24 cellular contexts compared by ENCODE assay signal in the genomic region with DNA sequence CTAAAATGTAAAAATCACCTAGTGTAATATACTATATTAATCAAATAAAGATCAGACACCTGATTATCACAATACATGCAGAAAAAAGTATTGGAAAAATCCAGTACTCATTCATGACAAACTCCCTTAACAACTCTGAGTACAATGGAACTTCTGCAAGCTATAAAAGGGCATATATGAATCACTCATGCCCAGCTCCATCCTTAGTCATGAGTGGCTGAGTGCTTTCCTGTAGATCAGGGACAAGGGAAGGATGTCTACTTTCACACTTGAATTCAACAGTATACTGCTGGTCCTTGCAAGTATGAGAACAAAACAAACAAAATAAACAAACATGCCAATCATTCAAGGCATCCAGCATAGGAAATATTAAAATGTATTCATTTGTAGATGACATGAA.
DNase-seq lines count a peak whose midpoint lies in the region; ATAC-seq and TF ChIP-seq lines count a peak whose summit lies in the region.
"Had no signal": no experiment of that assay in that cellular context is flagged by ENCODE, and none has a peak within 500 bp of the region (broad histone marks: within the 10 kb centered on the region; RNA-seq: fewer than 3 reads in every experiment).

No MANE protein-coding gene starts in this region.

- H3K4me3 ChIP-seq in breast epithelium = no peak overlapping the region
- no peak overlapping the region for H3K4me3 ChIP-seq in epithelial cell of esophagus (ENCODE audit: low read length)
- no peak overlapping the region for H3K4me3 ChIP-seq in trophoblast cell (ENCODE audit: low read depth, low read length)
- H3K4me3 ChIP-seq: A549; BLaER1 treated with 17β-estradiol and CSF1 and Interleukin-3, amounts not matched to agents 10 nM and 100 nM; GM12878; SK-N-MC had no signal

- H3K36me3 Mint-ChIP-seq in MCF 10A (ENCODE audit: insufficient read depth, unreplicated experiment) = no peaks in the 10 kb centered on the region
- peaks cover 9% of the 10 kb centered on the region for H3K36me3 Mint-ChIP-seq in WTC11

- no peak overlapping the region for H3K4me3 Mint-ChIP-seq in MCF 10A (ENCODE audit: unreplicated experiment)
- H3K4me3 Mint-ChIP-seq in WTC11 = no peak overlapping the region
- H3K4me3 Mint-ChIP-seq: CD4-positive, alpha-beta T cell had no signal

- TF ChIP-seq POLR2A in breast epithelium (IDR thresholded peaks at IDR 0.05) = no peak

- no TSS peak for BruUV-seq in MCF 10A (replicated peaks; lab: Mats Ljungman, UMichigan)

- no peak overlapping the region for H3K4me2 ChIP-seq in trophoblast cell (ENCODE audit: low read length)
- H3K4me2 ChIP-seq: A549; BLaER1 treated with 17β-estradiol and CSF1 and Interleukin-3, amounts not matched to agents 10 nM and 100 nM had no signal

- no peaks in the 10 kb centered on the region for H3K4me1 ChIP-seq in breast epithelium
- no peaks in the 10 kb centered on the region for H3K4me1 ChIP-seq in trophoblast cell (ENCODE audit: control insufficient read depth in 1 of 2, insufficient read depth in 2 of 2, low read length in 2 of 2)
- H3K4me1 ChIP-seq: A549; BLaER1 treated with 17β-estradiol and CSF1 and Interleukin-3, amounts not matched to agents 10 nM and 100 nM had no signal

- H2BK12ac ChIP-seq in trophoblast cell (ENCODE audit: low read length) = no peak overlapping the region

- H2BK120ac ChIP-seq in trophoblast cell (ENCODE audit: insufficient read depth, low read length, poor library complexity) = no peak overlapping the region

- CTCF ChIA-PET in MCF 10A (lab: Yijun Ruan, JAX) = no interaction called here
- CTCF ChIA-PET in WTC11 (lab: Charles Lee) = no interaction called here

- H3K9ac ChIP-seq in trophoblast cell (ENCODE audit: low read length) = no peak overlapping the region
- H3K9ac ChIP-seq: BLaER1 treated with 17β-estradiol and CSF1 and Interleukin-3, amounts not matched to agents 10 nM and 100 nM had no signal

- H3K27ac Mint-ChIP-seq in MCF 10A (ENCODE audit: low read depth, unreplicated experiment) (no peak overlapping the region), WTC11 (no peak overlapping the region)
- H3K27ac Mint-ChIP-seq: CD4-positive, alpha-beta T cell had no signal

- H3K9me3 ChIP-seq in breast epithelium (peaks cover 0 to 14% of the 10 kb centered on the region in 2 donors), trophoblast cell (ENCODE audit: insufficient read depth, low read depth, low read length) (no peaks in the 10 kb centered on the region)
- H3K9me3 ChIP-seq: A549 had no signal

- no peak for ATAC-seq in WTC11
- ATAC-seq: A549, GM12878, HepG2 had no signal

- H3K4me1 Mint-ChIP-seq in MCF 10A (ENCODE audit: insufficient read depth, unreplicated experiment) = no peaks in the 10 kb centered on the region
- peaks cover 15% of the 10 kb centered on the region for H3K4me1 Mint-ChIP-seq in WTC11

- H3K27me3 Mint-ChIP-seq in MCF 10A (ENCODE audit: insufficient read depth, unreplicated experiment) (no peaks in the 10 kb centered on the region), WTC11 (ENCODE audit: low read depth) (peaks cover 3% of the 10 kb centered on the region; the same call in 1 of the 2 replicates)
- H3K27me3 Mint-ChIP-seq: CD4-positive, alpha-beta T cell had no signal

- H3K18ac ChIP-seq in trophoblast cell (ENCODE audit: low read length) = no peak overlapping the region

- no peak overlapping the region for H3K27ac ChIP-seq in breast epithelium
- H3K27ac ChIP-seq in trophoblast cell (ENCODE audit: low read depth, low read length) = no peak overlapping the region
- H3K27ac ChIP-seq: A549; BLaER1 treated with 17β-estradiol and CSF1 and Interleukin-3, amounts not matched to agents 10 nM and 100 nM; SK-N-MC had no signal

- POLR2A ChIA-PET in MCF 10A (lab: Yijun Ruan, JAX) (no interaction called here), WTC11 (lab: Charles Lee) (no interaction called here)

- H4K12ac ChIP-seq in trophoblast cell (ENCODE audit: low read depth, low read length) = no peak overlapping the region

- intact Hi-C loops in MCF 10A (cut with micrococcal nuclease) = no loop called here
- intact Hi-C loops in breast epithelium (cut with DNase I; ENCODE audit: low total_unique reads) = no loop called here

- H4K91ac ChIP-seq in trophoblast cell (ENCODE audit: low read depth, low read length) = no peak overlapping the region

- no peak overlapping the region for H2AFZ ChIP-seq in trophoblast cell (ENCODE audit: insufficient read depth, low read length, poor library complexity)

- H4K8ac ChIP-seq in trophoblast cell (ENCODE audit: low read depth, low read length) = no peak overlapping the region

- no peak overlapping the region for H3K14ac ChIP-seq in trophoblast cell (ENCODE audit: low read length)

- H3K4ac ChIP-seq in trophoblast cell (ENCODE audit: low read depth, low read length) = no peak overlapping the region

- no peak overlapping the region for H2BK5ac ChIP-seq in trophoblast cell (ENCODE audit: low read depth, low read length, poor library complexity)

- no peak overlapping the region for H3K23ac ChIP-seq in trophoblast cell (ENCODE audit: low read length)

- H3K36me3 ChIP-seq in breast epithelium (no peaks in the 10 kb centered on the region), trophoblast cell (ENCODE audit: control insufficient read depth in 1 of 2, insufficient read depth in 2 of 2, low read length in 2 of 2) (no peaks in the 10 kb centered on the region)
- H3K36me3 ChIP-seq: BLaER1 treated with 17β-estradiol and CSF1 and Interleukin-3, amounts not matched to agents 10 nM and 100 nM had no signal

- peaks cover 8% of the 10 kb centered on the region for H3K9me3 Mint-ChIP-seq in MCF 10A (ENCODE audit: unreplicated experiment)
- peaks cover 16% of the 10 kb centered on the region for H3K9me3 Mint-ChIP-seq in WTC11
- H3K9me3 Mint-ChIP-seq: CD4-positive, alpha-beta T cell had no signal

- H3K79me2 ChIP-seq in trophoblast cell (ENCODE audit: control insufficient read depth, insufficient read depth, low read length, poor library complexity) = no peaks in the 10 kb centered on the region

- DNase-seq in MCF 10A (ENCODE audit: unreplicated experiment) (peak; percentile 9), breast epithelium (ENCODE audit: low spot score in 2 of 2) (no peak), NCI-H460 (ENCODE audit: extremely low read depth, low read depth) (peak; percentile 50), epithelial cell of esophagus (ENCODE audit: low read depth) (peak; percentile 4), trophoblast cell (no peak), NCI-H524 treated with DMSO at 0.1 percent for 48 hours (lab: John Stamatoyannopoulos, UW) (no peak), WTC11 (ENCODE audit: low spot score) (no peak)
- DNase-seq: AML-193; CD4-positive, alpha-beta T cell; EL; GDM1; Karpas-422; NCI-H1092 treated with DMSO at 0.1 percent for 48 hours; NCI-H1436; NCI-H187; NCI-H2081 treated with DMSO at 0.1 percent for 48 hours; NCI-H446 treated with DMSO at 0.1 percent for 48 hours; NCI-H69; SIG-M5 had no signal

- no peak overlapping the region for H2AK5ac ChIP-seq in trophoblast cell (ENCODE audit: low read length)

- H3K27me3 ChIP-seq in breast epithelium (no peaks in the 10 kb centered on the region), trophoblast cell (ENCODE audit: insufficient read depth, low read length) (no peaks in the 10 kb centered on the region)
- H3K27me3 ChIP-seq: BLaER1 treated with 17β-estradiol and CSF1 and Interleukin-3, amounts not matched to agents 10 nM and 100 nM had no signal

- TF ChIP-seq CTCF in MCF 10A (IDR thresholded peaks at IDR 0.05; ENCODE audit: unreplicated experiment) (no peak), breast epithelium (IDR thresholded peaks at IDR 0.05) (no peak), epithelial cell of esophagus (IDR thresholded peaks at IDR 0.05; ENCODE audit: insufficient read depth, low read depth, low read length, missing control alignments) (no peak), WTC11 (IDR thresholded peaks at IDR 0.05) (no peak)

- H3K79me1 ChIP-seq in trophoblast cell (ENCODE audit: low read length) = no peaks in the 10 kb centered on the region

TF ChIP-seq in WTC11, 78 proteins besides CTCF, POLR2A, EP300 and RAD21 (continues in another document):
- TF ChIP-seq, protein P1, sequence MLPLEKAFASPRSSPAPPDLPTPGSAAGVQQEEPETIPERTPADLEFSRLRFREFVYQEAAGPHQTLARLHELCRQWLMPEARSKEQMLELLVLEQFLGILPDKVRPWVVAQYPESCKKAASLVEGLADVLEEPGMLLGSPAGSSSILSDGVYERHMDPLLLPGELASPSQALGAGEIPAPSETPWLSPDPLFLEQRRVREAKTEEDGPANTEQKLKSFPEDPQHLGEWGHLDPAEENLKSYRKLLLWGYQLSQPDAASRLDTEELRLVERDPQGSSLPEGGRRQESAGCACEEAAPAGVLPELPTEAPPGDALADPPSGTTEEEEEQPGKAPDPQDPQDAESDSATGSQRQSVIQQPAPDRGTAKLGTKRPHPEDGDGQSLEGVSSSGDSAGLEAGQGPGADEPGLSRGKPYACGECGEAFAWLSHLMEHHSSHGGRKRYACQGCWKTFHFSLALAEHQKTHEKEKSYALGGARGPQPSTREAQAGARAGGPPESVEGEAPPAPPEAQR (CRISPR knock-in tag; IDR thresholded peaks at IDR 0.05) = no peak
- TF ChIP-seq, protein P2, sequence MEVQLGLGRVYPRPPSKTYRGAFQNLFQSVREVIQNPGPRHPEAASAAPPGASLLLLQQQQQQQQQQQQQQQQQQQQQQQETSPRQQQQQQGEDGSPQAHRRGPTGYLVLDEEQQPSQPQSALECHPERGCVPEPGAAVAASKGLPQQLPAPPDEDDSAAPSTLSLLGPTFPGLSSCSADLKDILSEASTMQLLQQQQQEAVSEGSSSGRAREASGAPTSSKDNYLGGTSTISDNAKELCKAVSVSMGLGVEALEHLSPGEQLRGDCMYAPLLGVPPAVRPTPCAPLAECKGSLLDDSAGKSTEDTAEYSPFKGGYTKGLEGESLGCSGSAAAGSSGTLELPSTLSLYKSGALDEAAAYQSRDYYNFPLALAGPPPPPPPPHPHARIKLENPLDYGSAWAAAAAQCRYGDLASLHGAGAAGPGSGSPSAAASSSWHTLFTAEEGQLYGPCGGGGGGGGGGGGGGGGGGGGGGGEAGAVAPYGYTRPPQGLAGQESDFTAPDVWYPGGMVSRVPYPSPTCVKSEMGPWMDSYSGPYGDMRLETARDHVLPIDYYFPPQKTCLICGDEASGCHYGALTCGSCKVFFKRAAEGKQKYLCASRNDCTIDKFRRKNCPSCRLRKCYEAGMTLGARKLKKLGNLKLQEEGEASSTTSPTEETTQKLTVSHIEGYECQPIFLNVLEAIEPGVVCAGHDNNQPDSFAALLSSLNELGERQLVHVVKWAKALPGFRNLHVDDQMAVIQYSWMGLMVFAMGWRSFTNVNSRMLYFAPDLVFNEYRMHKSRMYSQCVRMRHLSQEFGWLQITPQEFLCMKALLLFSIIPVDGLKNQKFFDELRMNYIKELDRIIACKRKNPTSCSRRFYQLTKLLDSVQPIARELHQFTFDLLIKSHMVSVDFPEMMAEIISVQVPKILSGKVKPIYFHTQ (CRISPR knock-in tag; IDR thresholded peaks at IDR 0.05) = no peak

Comparison
In these comparisons a context has a peak if more than half of its experiments do, and no peak if none do; other contexts are left out.
1. DNase-seq: peak in MCF 10A (single experiment), NCI-H460 (single experiment) and epithelial cell of esophagus (single experiment); none in breast epithelium (0 of 2), trophoblast cell (0 of 2), NCI-H524 treated with DMSO at 0.1 percent for 48 hours (single experiment) and WTC11 (single experiment).